Comparison of ENCODE assay signal across 8 cellular contexts in the genomic region with DNA sequence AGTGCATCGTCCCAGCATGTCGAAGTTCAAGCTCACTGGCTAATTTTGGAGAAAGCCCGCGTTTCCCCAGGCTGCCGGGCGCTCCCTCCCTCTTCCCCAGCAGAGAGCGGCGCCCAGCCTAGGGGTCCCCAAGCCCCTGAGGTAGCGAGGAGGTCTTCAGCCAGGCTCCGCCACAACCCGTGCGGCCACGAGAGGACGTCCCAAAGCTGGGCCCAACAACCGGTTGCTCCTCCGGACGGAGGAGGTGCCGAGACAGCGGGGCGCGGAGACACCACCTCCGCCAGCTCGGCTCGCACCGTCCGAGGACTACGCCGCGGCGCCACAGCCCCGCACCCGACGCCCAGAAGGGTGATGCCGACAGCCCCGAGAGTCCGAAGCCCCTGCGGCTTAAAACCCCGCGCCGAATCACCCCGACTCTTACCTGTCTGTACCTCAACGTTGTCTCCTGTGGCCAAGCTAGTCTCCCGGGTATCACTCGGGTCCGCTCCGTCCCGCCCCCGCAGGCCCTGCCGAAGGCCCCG. TPM values are rescaled to one million over a fixed set of nuclear protein-coding genes. Genes with fewer than 3 reads are reported as not detected.
A peak's percentile ranks its signal among the peaks of the same experiment; 100 is the strongest.
DNase-seq lines count a peak whose midpoint lies in the region; ATAC-seq, FAIRE-seq and TF ChIP-seq lines count a peak whose summit lies in the region.

A gene with protein sequence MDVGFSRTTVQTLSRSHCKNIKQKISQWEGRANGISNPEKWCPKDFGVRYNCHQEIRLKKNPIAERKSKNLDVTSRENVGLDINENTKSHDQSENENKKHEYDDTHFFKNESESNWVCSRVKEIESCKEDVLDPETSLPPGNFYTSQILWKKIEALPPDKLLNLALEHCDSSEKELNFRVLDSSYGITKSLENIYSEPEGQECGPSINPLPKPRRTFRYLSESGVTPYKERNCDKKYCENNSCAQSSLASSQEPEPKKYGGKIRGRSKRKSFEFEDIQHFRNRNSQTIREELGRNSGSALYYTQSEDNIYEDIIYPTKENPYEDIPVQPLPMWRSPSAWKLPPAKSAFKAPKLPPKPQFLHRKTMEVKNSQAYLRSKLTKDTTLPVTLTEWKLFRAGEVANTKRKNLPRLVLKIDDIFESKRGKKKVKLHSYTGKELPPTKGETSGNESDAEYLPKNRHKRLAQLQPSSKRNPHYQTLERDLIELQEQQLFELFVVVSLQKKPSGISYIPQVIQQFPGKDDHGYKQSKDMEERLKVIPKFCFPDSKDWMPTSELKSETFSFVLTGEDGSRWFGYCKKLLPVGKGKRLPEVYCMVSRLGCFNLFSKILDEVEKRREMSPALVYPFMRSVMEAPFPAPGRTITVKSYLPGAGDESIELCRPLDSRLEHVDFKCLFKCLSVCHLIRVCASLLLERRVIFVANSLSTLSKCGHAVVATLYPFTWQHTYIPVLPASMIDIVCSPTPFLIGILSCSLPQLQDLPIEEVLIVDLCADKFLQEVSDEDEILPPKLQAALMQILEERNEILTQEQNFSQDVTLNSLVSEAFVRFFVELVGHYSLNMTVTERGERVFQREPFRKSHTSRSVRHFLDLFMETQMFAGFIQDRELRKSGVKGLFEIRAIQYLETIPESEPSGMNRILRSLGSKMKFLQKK (minus strand): TSS at position 488 of the 521 bp plus-strand sequence. CDS start 44,065 bp downstream, outside the sequence.

- H3K27me3 Mint-ChIP-seq in activated naive CD4-positive, alpha-beta T cell treated with anti-CD3 and anti-CD28 coated beads for 36 hours (ENCODE audit: low read depth): peaks cover 1% of the 10 kb centered on the region

- CTCF ChIA-PET in activated naive CD4-positive, alpha-beta T cell treated with anti-CD3 and anti-CD28 coated beads for 36 hours (lab: Charles Lee): interaction anchor here (0.8 to 4.4 kb wide), 3 partner anchors 11 to 322 kb away, joined by 3 to 31 read pairs (median 5); no protein-coding TSS in a partner anchor

- 0 to 1% methylated on average over 40 to 50 of the region's 50 CpGs for WGBS in pancreas, 2 donors

- intact Hi-C loops in activated naive CD4-positive, alpha-beta T cell treated with anti-CD3 and anti-CD28 coated beads for 36 hours (cut with micrococcal nuclease): loop anchor here (1.0 to 10.0 kb wide), 8 partner anchors 47 to 692 kb away; a partner anchor contains a TSS
- intact Hi-C loops in pancreas (cut with DNase I): no loop called here

- H3K4me1 ChIP-seq in pancreas: peaks cover 0 to 8% (median 0%) of the 10 kb centered on the region in 3 donors

- H3K27ac ChIP-seq in pancreas: peak within 1 kb of the TSS; percentile 66 to 85 (median 76)

- no peaks in the 10 kb centered on the region for H3K36me3 Mint-ChIP-seq in activated naive CD4-positive, alpha-beta T cell treated with anti-CD3 and anti-CD28 coated beads for 36 hours (ENCODE audit: low read depth)

- no peaks in the 10 kb centered on the region for H3K9me3 Mint-ChIP-seq in activated naive CD4-positive, alpha-beta T cell treated with anti-CD3 and anti-CD28 coated beads for 36 hours

- peak within 1 kb of the TSS; percentile 77 for H3K4me3 ChIP-seq in fibroblast of pulmonary artery (replicated peaks; ENCODE audit: low read depth, low read length)
- peak within 1 kb of the TSS; percentile 60 to 86 (median 71) for H3K4me3 ChIP-seq in pancreas

- H3K4me3 Mint-ChIP-seq in activated naive CD4-positive, alpha-beta T cell treated with anti-CD3 and anti-CD28 coated beads for 36 hours: peak within 1 kb of the TSS; percentile 87

- H3K36me3 ChIP-seq in pancreas: no peaks in the 10 kb centered on the region

- ATAC-seq in HG02885 (IDR thresholded peaks at IDR 0.05; ENCODE audit: poor library complexity, unreplicated experiment) (peak; percentile 61), pancreas (peak; percentile 55 to 69 (median 64))

- no peaks in the 10 kb centered on the region for H3K27me3 ChIP-seq in pancreas

- TF ChIP-seq CTCF in fibroblast of pulmonary artery (IDR thresholded peaks at IDR 0.05; ENCODE audit: low read length, missing control alignments): no peak
- no peak for TF ChIP-seq CTCF in pancreas (IDR thresholded peaks at IDR 0.05)

- no peaks in the 10 kb centered on the region for H3K9me3 ChIP-seq in pancreas

- no peak within 1 kb of the TSS for H3K27ac Mint-ChIP-seq in activated naive CD4-positive, alpha-beta T cell treated with anti-CD3 and anti-CD28 coated beads for 36 hours

- FAIRE-seq in pancreas (lab: Jason Lieb, UNC): no peak

- no peak for DNase-seq in activated naive CD4-positive, alpha-beta T cell treated with anti-CD3 and anti-CD28 coated beads for 36 hours
- no peak for DNase-seq in activated naive CD4-positive, alpha-beta T cell (lab: John Stamatoyannopoulos, UW)
- peak; percentile 5 for DNase-seq in SK-N-DZ (ENCODE audit: low spot score)
- no peak for DNase-seq in fibroblast of pulmonary artery (ENCODE audit: low read depth)
- no peak for DNase-seq in pancreas
- DNase-seq in NCI-H446 (lab: John Stamatoyannopoulos, UW): no peak
- no peak for DNase-seq in RPMI8226

- H3K4me1 Mint-ChIP-seq in activated naive CD4-positive, alpha-beta T cell treated with anti-CD3 and anti-CD28 coated beads for 36 hours (ENCODE audit: low read depth): peaks cover 4% of the 10 kb centered on the region

RNA-seq across cellular contexts. Expression of the gene that starts here (rescaled TPM):
- under 1 TPM; 0.31 to 0.47 TPM for total RNA-seq in activated naive CD4-positive, alpha-beta T cell treated with anti-CD3 and anti-CD28 coated beads for 36 hours
- polyA plus RNA-seq in SK-N-DZ (2014; cell fraction: cytosol; rRNA removed): 0.08 TPM in 1 of 2 replicates, not detected in the other
- polyA plus RNA-seq in SK-N-DZ (2014; cell fraction: nucleus; rRNA removed): 0.05 and 0.15 TPM in 2 replicates
- 1 to 10 TPM; 1.0 to 2.5 (median 2.0) TPM for total RNA-seq in pancreas
- polyA plus RNA-seq in pancreas: 1 to 10 TPM; 1.2 to 2.6 TPM
